In the genomic region with DNA sequence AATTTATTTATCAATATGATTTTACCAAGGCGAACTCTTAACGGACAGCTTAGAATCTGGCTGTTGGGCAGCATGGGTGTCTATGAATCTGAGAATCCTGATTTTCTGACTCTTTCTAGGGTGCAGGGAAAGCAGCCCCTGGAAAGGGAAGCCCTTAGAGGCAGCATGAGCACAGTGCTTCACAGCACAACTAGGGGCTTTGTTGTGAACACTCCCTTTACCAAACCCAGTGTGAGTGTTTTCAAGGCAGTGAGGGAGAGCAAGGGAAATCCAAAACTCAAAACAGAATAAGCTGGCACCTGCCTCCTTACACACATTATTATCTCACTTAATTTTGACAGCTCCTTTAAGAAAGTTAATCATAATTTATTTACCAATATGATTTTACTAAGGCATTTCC, we compare ENCODE assay signal across 18 cellular contexts.
DNase-seq lines count a peak whose midpoint lies in the region; ATAC-seq and TF ChIP-seq lines count a peak whose summit lies in the region.
"Had no signal": no experiment of that assay in that cellular context is flagged by ENCODE, and none has a peak within 500 bp of the region (broad histone marks: within the 10 kb centered on the region; RNA-seq: fewer than 3 reads in every experiment).

No MANE protein-coding gene starts in this region.

- H3K36me3 Mint-ChIP-seq in WTC11 (no peaks in the 10 kb centered on the region), glutamatergic neuron (ENCODE audit: unreplicated experiment) (no peaks in the 10 kb centered on the region), neural progenitor cell (no peaks in the 10 kb centered on the region)

- H3K36me3 ChIP-seq in DND-41 (ENCODE audit: insufficient read depth, low read length) (no peaks in the 10 kb centered on the region), neural progenitor cell (no peaks in the 10 kb centered on the region), spleen (no peaks in the 10 kb centered on the region), tibial nerve (no peaks in the 10 kb centered on the region)
- H3K36me3 ChIP-seq: BLaER1 had no signal

- ATAC-seq in DND-41 (ENCODE audit: insufficient read depth, low read depth) (peak; percentile 37; the same call in 1 of the 3 replicates), WTC11 (peak; percentile 94)

- H3K27me3 Mint-ChIP-seq in WTC11 (ENCODE audit: low read depth) (no peaks in the 10 kb centered on the region), glutamatergic neuron (ENCODE audit: unreplicated experiment) (no peaks in the 10 kb centered on the region), neural progenitor cell (ENCODE audit: insufficient read depth, low read depth) (no peaks in the 10 kb centered on the region)
- H3K27me3 Mint-ChIP-seq: CD4-positive, alpha-beta T cell had no signal

- WGBS in spleen, 5 donors: 64 to 96% (median 90%) methylated on average over 2 of the region's 2 CpGs
- WGBS in tibial nerve, 2 donors: 58 to 80% methylated on average over 2 of the region's 2 CpGs

- TF ChIP-seq CTCF in DND-41 (IDR thresholded peaks at IDR 0.05; ENCODE audit: borderline replicate concordance, extremely low read depth, low read length, poor library complexity, severe bottlenecking) (no peak), WTC11 (IDR thresholded peaks at IDR 0.05) (no peak), glutamatergic neuron (IDR thresholded peaks at IDR 0.05; ENCODE audit: partially characterized antibody, unreplicated experiment) (no peak), neural progenitor cell (IDR thresholded peaks at IDR 0.05) (no peak), spleen (IDR thresholded peaks at IDR 0.05 in 8 of 11, conservative IDR thresholded peaks at IDR 0.05 in 3 of 11) (no peak), tibial nerve (IDR thresholded peaks at IDR 0.05) (no peak)

- H3K4me3 Mint-ChIP-seq in WTC11 (no peak overlapping the region), glutamatergic neuron (ENCODE audit: unreplicated experiment) (no peak overlapping the region), neural progenitor cell (no peak overlapping the region)
- H3K4me3 Mint-ChIP-seq: CD4-positive, alpha-beta T cell had no signal

- no peaks in the 10 kb centered on the region for H3K9me3 Mint-ChIP-seq in WTC11
- H3K9me3 Mint-ChIP-seq in glutamatergic neuron (ENCODE audit: unreplicated experiment): no peaks in the 10 kb centered on the region
- H3K9me3 Mint-ChIP-seq in neural progenitor cell: no peaks in the 10 kb centered on the region
- H3K9me3 Mint-ChIP-seq: CD4-positive, alpha-beta T cell had no signal

- intact Hi-C loops in spleen (cut with DNase I; ENCODE audit: low total_unique reads): no loop called here

- peaks cover 41% of the 10 kb centered on the region for H3F3A ChIP-seq in neural progenitor cell (ENCODE audit: low read depth)

- H3K27ac Mint-ChIP-seq in WTC11 (no peak overlapping the region), glutamatergic neuron (ENCODE audit: unreplicated experiment) (no peak overlapping the region), neural progenitor cell (peak overlapping the region; percentile 38)
- H3K27ac Mint-ChIP-seq: CD4-positive, alpha-beta T cell had no signal

- H2AFZ ChIP-seq in DND-41 (ENCODE audit: low read depth, low read length) (no peak overlapping the region), neural progenitor cell (replicated peaks) (peak overlapping the region; percentile 58)

- H3K4me1 ChIP-seq in DND-41 (ENCODE audit: insufficient read depth, low read length): no peaks in the 10 kb centered on the region
- peaks cover 40% of the 10 kb centered on the region for H3K4me1 ChIP-seq in neural progenitor cell
- no peaks in the 10 kb centered on the region for H3K4me1 ChIP-seq in spleen
- H3K4me1 ChIP-seq in tibial nerve: no peaks in the 10 kb centered on the region
- H3K4me1 ChIP-seq: BLaER1 had no signal

- H3K4me3 ChIP-seq in DND-41 (ENCODE audit: low read depth in 1 of 2, low read length in 2 of 2) (no peak overlapping the region), neural progenitor cell (peak overlapping the region; percentile 1), spleen (no peak overlapping the region), tibial nerve (no peak overlapping the region)
- H3K4me3 ChIP-seq: BLaER1 had no signal

- H3K9ac ChIP-seq in DND-41 (ENCODE audit: low read depth, low read length): no peak overlapping the region
- peak overlapping the region; percentile 32 for H3K9ac ChIP-seq in neural progenitor cell
- H3K9ac ChIP-seq: BLaER1, SK-N-SH had no signal

- H3K79me2 ChIP-seq in DND-41 (ENCODE audit: insufficient read depth, low read length) (no peaks in the 10 kb centered on the region), neural progenitor cell (ENCODE audit: low read depth) (no peaks in the 10 kb centered on the region)

- H3K27ac ChIP-seq in DND-41 (ENCODE audit: low read length): no peak overlapping the region
- H3K27ac ChIP-seq in neural progenitor cell: peak overlapping the region; percentile 96
- no peak overlapping the region for H3K27ac ChIP-seq in spleen
- H3K27ac ChIP-seq in tibial nerve: no peak overlapping the region
- H3K27ac ChIP-seq: BLaER1 had no signal

- CTCF ChIA-PET in WTC11 (lab: Charles Lee): no interaction called here

- DNase-seq in DND-41 (no peak), WTC11 (ENCODE audit: low spot score) (no peak), glutamatergic neuron (peak; percentile 16), neural progenitor cell (ENCODE audit: low spot score) (peak; percentile 72), spleen (no peak), T1000 (lab: John Stamatoyannopoulos, UW) (no peak), tibial nerve (ENCODE audit: low spot score in 2 of 2) (no peak)
- DNase-seq: CD4-positive, alpha-beta T cell; COR-L47; DMS53; NCI-H1048; NCI-H1436; NCI-H187; NCI-H524 treated with DMSO at 0.1 percent for 48 hours; NK-92 treated with Interleukin-12 subunit alpha and Interleukin-12 subunit beta, amount 100 ng/mL, for 24 hours; PC-3; SK-N-SH had no signal

- H4K20me1 ChIP-seq in DND-41 (ENCODE audit: insufficient read depth, low read length) (no peaks in the 10 kb centered on the region), neural progenitor cell (ENCODE audit: low read depth) (no peaks in the 10 kb centered on the region)
- H4K20me1 ChIP-seq: BLaER1 had no signal

- H3K4me1 Mint-ChIP-seq in WTC11: peaks cover 15% of the 10 kb centered on the region
- H3K4me1 Mint-ChIP-seq in glutamatergic neuron (ENCODE audit: low read depth, unreplicated experiment): no peaks in the 10 kb centered on the region
- peaks cover 22% of the 10 kb centered on the region for H3K4me1 Mint-ChIP-seq in neural progenitor cell

- POLR2A ChIA-PET in WTC11 (lab: Charles Lee): no interaction called here

- H3K9me3 ChIP-seq in DND-41 (ENCODE audit: insufficient read depth, low read length, severe bottlenecking): no peaks in the 10 kb centered on the region
- H3K9me3 ChIP-seq in neural progenitor cell (ENCODE audit: low read depth): no peaks in the 10 kb centered on the region
- H3K9me3 ChIP-seq in spleen: no peaks in the 10 kb centered on the region
- H3K9me3 ChIP-seq in tibial nerve: no peaks in the 10 kb centered on the region
- H3K9me3 ChIP-seq: BLaER1, SK-N-SH had no signal

- no peak for TF ChIP-seq EP300 in tibial nerve (IDR thresholded peaks at IDR 0.05)

- TF ChIP-seq POLR2A in spleen (IDR thresholded peaks at IDR 0.05) (no peak), tibial nerve (IDR thresholded peaks at IDR 0.05) (no peak)

- H3K4me2 ChIP-seq in DND-41 (ENCODE audit: insufficient read depth, low read length) (no peak overlapping the region), neural progenitor cell (peak overlapping the region; percentile 52)
- H3K4me2 ChIP-seq: BLaER1, SK-N-SH had no signal

- H3K27me3 ChIP-seq in DND-41 (ENCODE audit: insufficient read depth, low read length, poor library complexity): no peaks in the 10 kb centered on the region
- no peaks in the 10 kb centered on the region for H3K27me3 ChIP-seq in neural progenitor cell
- H3K27me3 ChIP-seq in spleen (replicated peaks in 1 of 7): no peaks in the 10 kb centered on the region
- no peaks in the 10 kb centered on the region for H3K27me3 ChIP-seq in tibial nerve
- H3K27me3 ChIP-seq: BLaER1 had no signal

TF ChIP-seq in WTC11, 78 proteins besides CTCF, POLR2A, EP300 and RAD21 (continues in another document):
- no peak for TF ChIP-seq JUN (CRISPR knock-in tag; IDR thresholded peaks at IDR 0.05)
- TF ChIP-seq, protein P1, sequence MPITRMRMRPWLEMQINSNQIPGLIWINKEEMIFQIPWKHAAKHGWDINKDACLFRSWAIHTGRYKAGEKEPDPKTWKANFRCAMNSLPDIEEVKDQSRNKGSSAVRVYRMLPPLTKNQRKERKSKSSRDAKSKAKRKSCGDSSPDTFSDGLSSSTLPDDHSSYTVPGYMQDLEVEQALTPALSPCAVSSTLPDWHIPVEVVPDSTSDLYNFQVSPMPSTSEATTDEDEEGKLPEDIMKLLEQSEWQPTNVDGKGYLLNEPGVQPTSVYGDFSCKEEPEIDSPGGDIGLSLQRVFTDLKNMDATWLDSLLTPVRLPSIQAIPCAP (CRISPR knock-in tag; IDR thresholded peaks at IDR 0.05): no peak
- TF ChIP-seq, protein P2, sequence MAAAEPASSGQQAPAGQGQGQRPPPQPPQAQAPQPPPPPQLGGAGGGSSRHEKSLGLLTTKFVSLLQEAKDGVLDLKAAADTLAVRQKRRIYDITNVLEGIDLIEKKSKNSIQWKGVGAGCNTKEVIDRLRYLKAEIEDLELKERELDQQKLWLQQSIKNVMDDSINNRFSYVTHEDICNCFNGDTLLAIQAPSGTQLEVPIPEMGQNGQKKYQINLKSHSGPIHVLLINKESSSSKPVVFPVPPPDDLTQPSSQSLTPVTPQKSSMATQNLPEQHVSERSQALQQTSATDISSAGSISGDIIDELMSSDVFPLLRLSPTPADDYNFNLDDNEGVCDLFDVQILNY (CRISPR knock-in tag; IDR thresholded peaks at IDR 0.05): no peak
- TF ChIP-seq, protein P3, sequence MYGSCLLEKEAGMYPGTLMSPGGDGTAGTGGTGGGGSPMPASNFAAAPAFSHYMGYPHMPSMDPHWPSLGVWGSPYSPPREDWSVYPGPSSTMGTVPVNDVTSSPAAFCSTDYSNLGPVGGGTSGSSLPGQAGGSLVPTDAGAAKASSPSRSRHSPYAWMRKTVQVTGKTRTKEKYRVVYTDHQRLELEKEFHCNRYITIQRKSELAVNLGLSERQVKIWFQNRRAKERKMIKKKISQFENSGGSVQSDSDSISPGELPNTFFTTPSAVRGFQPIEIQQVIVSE (CRISPR knock-in tag; IDR thresholded peaks at IDR 0.05; ENCODE audit: borderline replicate concordance): no peak
- no peak for TF ChIP-seq ZNF317 (CRISPR knock-in tag; IDR thresholded peaks at IDR 0.05; ENCODE audit: borderline replicate concordance, low read depth)
- no peak for TF ChIP-seq HMGA2 (CRISPR knock-in tag; IDR thresholded peaks at IDR 0.05)
- TF ChIP-seq KAT7 (CRISPR knock-in tag; IDR thresholded peaks at IDR 0.05; ENCODE audit: borderline replicate concordance): no peak
- TF ChIP-seq MYBL2 (CRISPR knock-in tag; IDR thresholded peaks at IDR 0.05): no peak
- TF ChIP-seq, protein P4, sequence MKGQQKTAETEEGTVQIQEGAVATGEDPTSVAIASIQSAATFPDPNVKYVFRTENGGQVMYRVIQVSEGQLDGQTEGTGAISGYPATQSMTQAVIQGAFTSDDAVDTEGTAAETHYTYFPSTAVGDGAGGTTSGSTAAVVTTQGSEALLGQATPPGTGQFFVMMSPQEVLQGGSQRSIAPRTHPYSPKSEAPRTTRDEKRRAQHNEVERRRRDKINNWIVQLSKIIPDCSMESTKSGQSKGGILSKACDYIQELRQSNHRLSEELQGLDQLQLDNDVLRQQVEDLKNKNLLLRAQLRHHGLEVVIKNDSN (CRISPR knock-in tag; IDR thresholded peaks at IDR 0.05): no peak

Comparison
In these comparisons a context has a peak if more than half of its experiments do, and no peak if none do; other contexts are left out.
1. DNase-seq: peak in glutamatergic neuron (single experiment) and neural progenitor cell (single experiment); none in DND-41 (single experiment), WTC11 (single experiment), spleen (single experiment), T1000 (single experiment) and tibial nerve (0 of 2).